In the genomic region with DNA sequence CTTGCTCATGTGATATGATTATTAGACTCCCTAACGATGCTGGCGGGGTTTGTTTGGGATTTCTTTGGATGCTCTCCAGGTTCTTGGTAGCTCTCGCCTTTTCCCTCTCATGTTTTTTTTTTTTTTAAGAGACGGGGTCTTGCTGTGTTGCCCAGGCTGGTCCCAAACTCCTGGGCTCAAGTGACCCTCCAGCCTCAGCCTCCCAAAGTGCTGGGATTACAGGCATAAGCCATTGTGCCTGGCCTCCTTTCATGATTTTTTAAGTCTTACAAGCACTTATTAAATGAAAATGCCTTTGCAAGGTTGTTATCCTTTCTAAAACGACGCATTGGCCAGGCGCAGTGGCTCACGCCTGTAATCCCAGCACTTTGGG, we compare ENCODE assay signal across 19 cellular contexts.
"Had no signal": no experiment of that assay in that cellular context is flagged by ENCODE, and none has a peak within 500 bp of the region (broad histone marks: within the 10 kb centered on the region; RNA-seq: fewer than 3 reads in every experiment).

No MANE protein-coding gene starts in this region.

- H3K27me3 ChIP-seq: pancreas, right lobe of liver, transverse colon had no signal

- H3K4me3 Mint-ChIP-seq: endodermal cell; neural crest cell; stimulated activated effector memory CD8-positive, alpha-beta T cell treated with anti-CD3 and anti-CD28 coated beads, Interleukin-12 subunit alpha, Interleukin-12 subunit beta, amount 100 ng/mL, for 72 hours had no signal

- ATAC-seq: pancreas; right lobe of liver; stimulated activated effector memory CD8-positive, alpha-beta T cell treated with anti-CD3 and anti-CD28 coated beads, Interleukin-12 subunit alpha, Interleukin-12 subunit beta, amount 100 ng/mL, for 72 hours; stimulated activated naive CD8-positive, alpha-beta T cell treated with anti-CD3 and anti-CD28 coated beads, Interleukin-15, Interleukin-2, amounts not matched to agents 100 U/mL and 50 U/mL, for 24 hours had no signal

- H3K9me3 Mint-ChIP-seq: endodermal cell; naive B cell; neural crest cell; stimulated activated effector memory CD8-positive, alpha-beta T cell treated with anti-CD3 and anti-CD28 coated beads, Interleukin-12 subunit alpha, Interleukin-12 subunit beta, amount 100 ng/mL, for 72 hours had no signal

- H3K27me3 Mint-ChIP-seq: progenitor cell of endocrine pancreas had no signal

- H3K27ac ChIP-seq: coronary artery, pancreas, right lobe of liver, thoracic aorta had no signal

- H3K36me3 ChIP-seq: pancreas, right lobe of liver, thoracic aorta, transverse colon had no signal

- H3K4me3 ChIP-seq: coronary artery, pancreas, right lobe of liver, thoracic aorta, transverse colon had no signal

- H3K9me3 ChIP-seq: pancreas, right lobe of liver, thoracic aorta, transverse colon had no signal

- H3K27ac Mint-ChIP-seq: endodermal cell; progenitor cell of endocrine pancreas; stimulated activated effector memory CD8-positive, alpha-beta T cell treated with anti-CD3 and anti-CD28 coated beads, Interleukin-12 subunit alpha, Interleukin-12 subunit beta, amount 100 ng/mL, for 72 hours had no signal

- DNase-seq: effector CD4-positive, alpha-beta T cell; endodermal cell; foreskin melanocyte; head of caudate nucleus; hippocampal formation; kidney glomerular epithelial cell; mesendoderm; naive B cell; pancreas; stimulated activated CD4-positive, alpha-beta T cell treated with anti-CD3 and anti-CD28 coated beads, Interleukin-4, amount 100 ng/mL, for 1 hour; stimulated activated CD8-positive, alpha-beta memory T cell treated with anti-CD3 and anti-CD28 coated beads, Interleukin-4, amount 100 ng/mL, for 48 hours; stimulated activated naive CD8-positive, alpha-beta T cell treated with anti-CD3 and anti-CD28 coated beads, Interleukin-15, Interleukin-2, amounts not matched to agents 100 U/mL and 50 U/mL, for 24 hours; transverse colon had no signal
